19 cellular contexts compared by ENCODE assay signal in the genomic region with DNA sequence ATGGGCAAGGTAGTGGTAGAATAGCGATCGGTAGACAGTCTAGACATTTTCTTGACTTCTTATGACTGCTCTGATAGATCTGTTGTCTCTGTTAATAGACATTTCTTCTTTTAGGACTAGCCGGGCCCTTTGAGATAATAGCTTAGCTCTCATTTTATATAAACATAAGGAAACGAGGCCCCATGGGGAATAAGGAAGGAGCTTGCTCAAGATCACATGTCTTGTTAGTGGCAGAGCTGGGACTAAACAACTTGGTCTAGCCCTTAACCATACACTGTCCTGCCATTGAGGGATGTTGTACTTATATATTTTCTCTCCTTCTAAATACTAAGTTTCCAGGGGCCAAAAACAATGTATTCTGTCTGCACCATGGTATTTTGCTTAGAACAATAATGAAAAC.
"Had no signal": no experiment of that assay in that cellular context is flagged by ENCODE, and none has a peak within 500 bp of the region (broad histone marks: within the 10 kb centered on the region; RNA-seq: fewer than 3 reads in every experiment).

No MANE protein-coding gene starts in this region.

- DNase-seq: KBM-7, MV-4-11, NCI-H1092, NCI-H1105 treated with DMSO at 0.1 percent for 48 hours, NCI-H1417 treated with DMSO at 0.1 percent for 48 hours, NCI-H146, NCI-H1694 treated with DMSO at 0.1 percent for 48 hours, NCI-H2029, NCI-H2081 treated with DMSO at 0.1 percent for 48 hours, NCI-H2227 treated with DMSO at 0.1 percent for 48 hours, NCI-H524, NCI-H526 treated with DMSO at 0.1 percent for 48 hours, NCI-H748 treated with DMSO at 0.1 percent for 48 hours, Right ventricle myocardium superior, RPMI8226, SIG-M5 had no signal

- H3K9me3 ChIP-seq: SJSA1 had no signal

- H3K27ac ChIP-seq: HL-60, SJSA1, SK-N-MC had no signal

- H3K36me3 ChIP-seq: SJSA1 had no signal

- H3K4me3 ChIP-seq: SJSA1, SK-N-MC had no signal

- H3K27me3 ChIP-seq: SJSA1 had no signal
